Comparison of ENCODE assay signal across 17 cellular contexts in genomic region chr2:216243026-216243425, GRCh38.
"Had no signal": no experiment of that assay in that cellular context is flagged by ENCODE, and none has a peak within 500 bp of the region (broad histone marks: within the 10 kb centered on the region; RNA-seq: fewer than 3 reads in every experiment).

No MANE protein-coding gene starts in this region.

- H3K27me3 Mint-ChIP-seq: activated naive CD8-positive, alpha-beta T cell treated with anti-CD3 and anti-CD28 coated beads, Interleukin-2, amount 50 U/mL, for 24 hours; T-helper 17 cell had no signal

- H3K9ac ChIP-seq: KMS-11 had no signal

- H3K4me1 ChIP-seq: ascending aorta had no signal

- ATAC-seq: activated CD8-positive, alpha-beta T cell treated with anti-CD3 and anti-CD28 coated beads, Interleukin-2, amount 10 ng/mL, durations not matched to agents 7 days and 5 days; activated naive CD8-positive, alpha-beta T cell treated with anti-CD3 and anti-CD28 coated beads, Interleukin-2, amount 50 U/mL, for 24 hours; activated T-cell treated with anti-CD3 and anti-CD28 coated beads, Interleukin-2, amount 50 U/mL, for 72 hours; body of pancreas; T-helper 17 cell had no signal

- H3K9me3 ChIP-seq: ascending aorta, body of pancreas had no signal

- DNase-seq: activated CD4-positive, alpha-beta T cell treated with anti-CD3 and anti-CD28 coated beads for 48 hours; activated CD4-positive, alpha-beta T cell treated with anti-CD3 and anti-CD28 coated beads, Interleukin-2, amount 50 U/mL, for 4 hours; activated CD4-positive, CD25-positive, alpha-beta regulatory T cell treated with anti-CD3 and anti-CD28 coated beads, Interleukin-2, amount 50 U/mL, for 72 hours; activated CD8-positive, alpha-beta T cell treated with anti-CD3 and anti-CD28 coated beads, Interleukin-2, amount 10 ng/mL, durations not matched to agents 7 days and 5 days; activated naive CD4-positive, alpha-beta T cell treated with anti-CD3 and anti-CD28 coated beads, Interleukin-2, amount 50 U/mL, for 16 hours; activated naive CD8-positive, alpha-beta T cell treated with anti-CD3 and anti-CD28 coated beads, Interleukin-2, amount 50 U/mL, for 24 hours; activated T-cell treated with anti-CD3 and anti-CD28 coated beads, Interleukin-2, amount 50 U/mL, for 72 hours; amniotic stem cell; NCI-H2029 treated with DMSO at 0.1 percent for 48 hours; SIG-M5; T-helper 17 cell; T-helper 9 cell had no signal

- H3K36me3 ChIP-seq: ascending aorta, cardiac muscle cell had no signal

- H3K4me3 ChIP-seq: ascending aorta, body of pancreas, cardiac muscle cell had no signal

- H3K27ac Mint-ChIP-seq: activated CD8-positive, alpha-beta T cell treated with anti-CD3 and anti-CD28 coated beads, Interleukin-2, amount 10 ng/mL, durations not matched to agents 7 days and 5 days; activated naive CD8-positive, alpha-beta T cell treated with anti-CD3 and anti-CD28 coated beads, Interleukin-2, amount 50 U/mL, for 24 hours; activated T-cell treated with anti-CD3 and anti-CD28 coated beads, Interleukin-2, amount 50 U/mL, for 72 hours; T-helper 17 cell; WTC11 had no signal

- H3K36me3 Mint-ChIP-seq: WTC11 had no signal

- H3K9me3 Mint-ChIP-seq: activated naive CD8-positive, alpha-beta T cell treated with anti-CD3 and anti-CD28 coated beads, Interleukin-2, amount 50 U/mL, for 24 hours; WTC11 had no signal

- H3K4me1 Mint-ChIP-seq: T-helper 17 cell had no signal

- H3K4me2 ChIP-seq: KMS-11 had no signal

- H3K27me3 ChIP-seq: ascending aorta, body of pancreas, cardiac muscle cell had no signal

- H3K4me3 Mint-ChIP-seq: activated CD8-positive, alpha-beta T cell treated with anti-CD3 and anti-CD28 coated beads, Interleukin-2, amount 10 ng/mL, durations not matched to agents 7 days and 5 days; activated naive CD8-positive, alpha-beta T cell treated with anti-CD3 and anti-CD28 coated beads, Interleukin-2, amount 50 U/mL, for 24 hours; activated T-cell treated with anti-CD3 and anti-CD28 coated beads, Interleukin-2, amount 50 U/mL, for 72 hours; T-helper 17 cell; WTC11 had no signal

- H3K27ac ChIP-seq: ascending aorta, body of pancreas, cardiac muscle cell, KMS-11 had no signal
